13 cellular contexts compared by ENCODE assay signal in genomic region chr1:182005398-182005797, GRCh38. TPM values are rescaled to one million over a fixed set of nuclear protein-coding genes. Genes with fewer than 3 reads are reported as not detected.
"Had no signal": no experiment of that assay in that cellular context is flagged by ENCODE, and none has a peak within 500 bp of the region (broad histone marks: within the 10 kb centered on the region; RNA-seq: fewer than 3 reads in every experiment).

No MANE protein-coding gene starts in this region.

RNA-seq across cellular contexts. Expression of gene ZNF648, which starts 56.1 kb away (rescaled TPM):
- total RNA-seq: dermis blood vessel endothelial cell, dermis microvascular lymphatic vessel endothelial cell, endothelial cell of umbilical vein, epithelial cell of proximal tubule, esophagus muscularis mucosa, fibroblast of lung, fibroblast of villous mesenchyme, foreskin keratinocyte, gastroesophageal sphincter, glomerular endothelial cell, heart left ventricle had no signal
- polyA plus RNA-seq: endothelial cell of umbilical vein, esophagus, fibroblast of lung, foreskin keratinocyte, heart left ventricle, heart right ventricle had no signal
